7 cellular contexts compared by ENCODE assay signal in genomic region chr13:57629821-57630235, GRCh38. TPM values are rescaled to one million over a fixed set of nuclear protein-coding genes. Genes with fewer than 3 reads are reported as not detected.
DNase-seq lines count a peak whose midpoint lies in the region; ATAC-seq and TF ChIP-seq lines count a peak whose summit lies in the region.

No MANE protein-coding gene starts in this region.

- H3K4me1 Mint-ChIP-seq in activated naive CD4-positive, alpha-beta T cell treated with anti-CD3 and anti-CD28 coated beads, Interleukin-2, amount 10 ng/mL, durations not matched to agents 7 days and 5 days: peaks cover 36% of the 10 kb centered on the region
- peaks cover 56% of the 10 kb centered on the region for H3K4me1 Mint-ChIP-seq in nephron progenitor cell

- no peaks in the 10 kb centered on the region for H3K36me3 ChIP-seq in uterus

- peak overlapping the region in 1 of 2 donors; percentile 71 for H3K27ac ChIP-seq in uterus

- peaks cover 12% of the 10 kb centered on the region for H3K36me3 Mint-ChIP-seq in activated naive CD4-positive, alpha-beta T cell treated with anti-CD3 and anti-CD28 coated beads, Interleukin-2, amount 10 ng/mL, durations not matched to agents 7 days and 5 days
- peaks cover 22% of the 10 kb centered on the region for H3K36me3 Mint-ChIP-seq in nephron progenitor cell (ENCODE audit: low read depth)

- TF ChIP-seq CTCF in nephron progenitor cell (IDR thresholded peaks at IDR 0.05) (no peak), uterus (IDR thresholded peaks at IDR 0.05) (no peak)

- CTCF ChIA-PET in activated naive CD4-positive, alpha-beta T cell treated with anti-CD3 and anti-CD28 coated beads, Interleukin-2, amount 10 ng/mL, durations not matched to agents 7 days and 5 days (lab: Charles Lee): no interaction called here

- no peaks in the 10 kb centered on the region for H3K9me3 ChIP-seq in uterus

- no peaks in the 10 kb centered on the region for H3K4me1 ChIP-seq in uterus

- H3K27ac Mint-ChIP-seq in activated naive CD4-positive, alpha-beta T cell treated with anti-CD3 and anti-CD28 coated beads, Interleukin-2, amount 10 ng/mL, durations not matched to agents 7 days and 5 days: peak overlapping the region; percentile 49
- H3K27ac Mint-ChIP-seq in nephron progenitor cell: no peak overlapping the region

- DNase-seq in NCI-H2081 (lab: John Stamatoyannopoulos, UW): peak; percentile 84 to 87
- DNase-seq in activated naive CD4-positive, alpha-beta T cell treated with anti-CD3 and anti-CD28 coated beads, Interleukin-2, amount 10 ng/mL, durations not matched to agents 7 days and 5 days: peak; percentile 28
- DNase-seq in globus pallidus (ENCODE audit: low spot score): peak; percentile 99
- peak; percentile 96 for DNase-seq in nephron progenitor cell
- DNase-seq in uterus: peak; percentile 48 to 74
- DNase-seq in NCI-H2107 treated with DMSO at 0.1 percent for 48 hours (lab: John Stamatoyannopoulos, UW; ENCODE audit: unreplicated experiment): no peak

- peaks cover 64% of the 10 kb centered on the region for H3K27me3 Mint-ChIP-seq in activated naive CD4-positive, alpha-beta T cell treated with anti-CD3 and anti-CD28 coated beads, Interleukin-2, amount 10 ng/mL, durations not matched to agents 7 days and 5 days
- peaks cover 59% of the 10 kb centered on the region for H3K27me3 Mint-ChIP-seq in nephron progenitor cell (ENCODE audit: low read depth, poor library complexity)

- H3K9me3 Mint-ChIP-seq in activated naive CD4-positive, alpha-beta T cell treated with anti-CD3 and anti-CD28 coated beads, Interleukin-2, amount 10 ng/mL, durations not matched to agents 7 days and 5 days: peaks cover 9% of the 10 kb centered on the region
- peaks cover 27% of the 10 kb centered on the region for H3K9me3 Mint-ChIP-seq in nephron progenitor cell

- intact Hi-C loops in uterus (cut with DNase I; ENCODE audit: low total_unique reads): no loop called here

- ATAC-seq in GM19463 (IDR thresholded peaks at IDR 0.05; ENCODE audit: unreplicated experiment): peak; percentile 59

- H3K27me3 ChIP-seq in uterus: peaks cover 0 to 24% of the 10 kb centered on the region in 2 donors

- peak; percentile 58 to 94 for TF ChIP-seq POLR2A in uterus (IDR thresholded peaks at IDR 0.05)

- H3K4me3 Mint-ChIP-seq in activated naive CD4-positive, alpha-beta T cell treated with anti-CD3 and anti-CD28 coated beads, Interleukin-2, amount 10 ng/mL, durations not matched to agents 7 days and 5 days: peak overlapping the region; percentile 41
- peak overlapping the region; percentile 93 for H3K4me3 Mint-ChIP-seq in nephron progenitor cell

- peak overlapping the region; percentile 34 to 40 for H3K4me3 ChIP-seq in uterus

RNA-seq across cellular contexts. Expression of gene PCDH17, which starts 1.7 kb away (rescaled TPM):
- 10 to 100 TPM in 3 of 4 donors, 1 to 10 TPM in 1; 9.7 to 27.6 (median 18.9) TPM for total RNA-seq in uterus
